21 cellular contexts compared by ENCODE assay signal in the genomic region with DNA sequence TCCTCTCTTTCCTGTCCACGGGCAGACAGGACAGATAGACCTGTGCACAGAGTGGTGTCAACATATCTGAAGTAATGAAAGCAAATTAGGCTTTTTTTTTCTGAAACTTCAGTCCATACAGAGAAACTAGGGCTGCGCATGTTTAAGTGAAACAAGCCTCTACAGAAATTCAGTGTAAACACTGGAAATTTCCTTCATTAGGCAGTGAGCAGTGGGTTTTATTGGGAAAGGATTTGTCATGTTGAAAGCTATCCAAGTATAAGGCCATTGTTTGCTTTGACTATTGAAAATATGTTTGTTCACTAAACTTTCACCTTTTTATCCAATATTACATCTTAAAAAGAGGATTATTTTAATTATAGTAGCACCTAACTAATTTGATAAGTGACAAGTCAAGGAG.
"Had no signal": no experiment of that assay in that cellular context is flagged by ENCODE, and none has a peak within 500 bp of the region (broad histone marks: within the 10 kb centered on the region; RNA-seq: fewer than 3 reads in every experiment).

No MANE protein-coding gene starts in this region.

- DNase-seq: activated CD4-positive, alpha-beta memory T cell treated with anti-CD3 and anti-CD28 coated beads, Interleukin-2, amount 10 ng/mL, durations not matched to agents 7 days and 5 days; activated CD4-positive, alpha-beta T cell treated with anti-CD3 and anti-CD28 coated beads for 36 hours; activated naive CD4-positive, alpha-beta T cell; activated naive CD8-positive, alpha-beta T cell treated with anti-CD3 and anti-CD28 coated beads for 36 hours; activated T-cell treated with anti-CD3 and anti-CD28 coated beads, Interleukin-2, amount 50 U/mL, for 1 hour; amniotic stem cell; effector memory CD8-positive, alpha-beta T cell; hypothalamus; islet precursor cell; left lung; mammary epithelial cell; midbrain; occipital lobe; retina; testis; upper lobe of left lung had no signal

- H3K27ac Mint-ChIP-seq: activated CD4-positive, alpha-beta memory T cell treated with anti-CD3 and anti-CD28 coated beads, Interleukin-2, amount 10 ng/mL, durations not matched to agents 7 days and 5 days; activated CD4-positive, alpha-beta T cell treated with anti-CD3 and anti-CD28 coated beads for 36 hours; activated naive CD8-positive, alpha-beta T cell treated with anti-CD3 and anti-CD28 coated beads for 36 hours; activated T-helper 17 cell treated with anti-CD3 and anti-CD28 coated beads, Interleukin-2, amount 50 U/mL, for 72 hours; dendritic cell treated with granulocyte-macrophage colony-stimulating factor and Interleukin-4, amounts not matched to agents 40 ng/mL and 50 ng/mL, for 4 days; effector memory CD8-positive, alpha-beta T cell; T-helper 2 cell treated with Interferon-gamma antibody and Interleukin-4, amounts not matched to agents 5 μg/mL and 100 μg/mL, for 36 hours; WTC11 had no signal

- H3K36me3 ChIP-seq: left lung, upper lobe of left lung had no signal

- H3K4me1 Mint-ChIP-seq: activated CD4-positive, alpha-beta T cell treated with anti-CD3 and anti-CD28 coated beads for 36 hours; activated naive CD8-positive, alpha-beta T cell treated with anti-CD3 and anti-CD28 coated beads for 36 hours; activated T-helper 17 cell treated with anti-CD3 and anti-CD28 coated beads, Interleukin-2, amount 50 U/mL, for 72 hours had no signal

- H3K27ac ChIP-seq: left lung, testis had no signal

- H3K4me3 ChIP-seq: left lung, testis, upper lobe of left lung had no signal

- H3K27me3 ChIP-seq: left lung, testis, upper lobe of left lung had no signal

- H3K9me3 ChIP-seq: testis had no signal

- H3K27me3 Mint-ChIP-seq: activated CD4-positive, alpha-beta memory T cell treated with anti-CD3 and anti-CD28 coated beads, Interleukin-2, amount 10 ng/mL, durations not matched to agents 7 days and 5 days; activated CD4-positive, alpha-beta T cell treated with anti-CD3 and anti-CD28 coated beads for 36 hours; activated naive CD8-positive, alpha-beta T cell treated with anti-CD3 and anti-CD28 coated beads for 36 hours; activated T-helper 17 cell treated with anti-CD3 and anti-CD28 coated beads, Interleukin-2, amount 50 U/mL, for 72 hours; dendritic cell treated with granulocyte-macrophage colony-stimulating factor and Interleukin-4, amounts not matched to agents 40 ng/mL and 50 ng/mL, for 4 days; effector memory CD8-positive, alpha-beta T cell had no signal

- H3K9me3 Mint-ChIP-seq: effector memory CD8-positive, alpha-beta T cell had no signal

- H3K4me3 Mint-ChIP-seq: activated CD4-positive, alpha-beta memory T cell treated with anti-CD3 and anti-CD28 coated beads, Interleukin-2, amount 10 ng/mL, durations not matched to agents 7 days and 5 days; activated CD4-positive, alpha-beta T cell treated with anti-CD3 and anti-CD28 coated beads for 36 hours; activated naive CD8-positive, alpha-beta T cell treated with anti-CD3 and anti-CD28 coated beads for 36 hours; activated T-helper 17 cell treated with anti-CD3 and anti-CD28 coated beads, Interleukin-2, amount 50 U/mL, for 72 hours; dendritic cell treated with granulocyte-macrophage colony-stimulating factor and Interleukin-4, amounts not matched to agents 40 ng/mL and 50 ng/mL, for 4 days; effector memory CD8-positive, alpha-beta T cell; nephron; T-helper 2 cell treated with Interferon-gamma antibody and Interleukin-4, amounts not matched to agents 5 μg/mL and 100 μg/mL, for 36 hours; WTC11 had no signal
